ENCODE assay signal across 1 cellular context in the genomic region with DNA sequence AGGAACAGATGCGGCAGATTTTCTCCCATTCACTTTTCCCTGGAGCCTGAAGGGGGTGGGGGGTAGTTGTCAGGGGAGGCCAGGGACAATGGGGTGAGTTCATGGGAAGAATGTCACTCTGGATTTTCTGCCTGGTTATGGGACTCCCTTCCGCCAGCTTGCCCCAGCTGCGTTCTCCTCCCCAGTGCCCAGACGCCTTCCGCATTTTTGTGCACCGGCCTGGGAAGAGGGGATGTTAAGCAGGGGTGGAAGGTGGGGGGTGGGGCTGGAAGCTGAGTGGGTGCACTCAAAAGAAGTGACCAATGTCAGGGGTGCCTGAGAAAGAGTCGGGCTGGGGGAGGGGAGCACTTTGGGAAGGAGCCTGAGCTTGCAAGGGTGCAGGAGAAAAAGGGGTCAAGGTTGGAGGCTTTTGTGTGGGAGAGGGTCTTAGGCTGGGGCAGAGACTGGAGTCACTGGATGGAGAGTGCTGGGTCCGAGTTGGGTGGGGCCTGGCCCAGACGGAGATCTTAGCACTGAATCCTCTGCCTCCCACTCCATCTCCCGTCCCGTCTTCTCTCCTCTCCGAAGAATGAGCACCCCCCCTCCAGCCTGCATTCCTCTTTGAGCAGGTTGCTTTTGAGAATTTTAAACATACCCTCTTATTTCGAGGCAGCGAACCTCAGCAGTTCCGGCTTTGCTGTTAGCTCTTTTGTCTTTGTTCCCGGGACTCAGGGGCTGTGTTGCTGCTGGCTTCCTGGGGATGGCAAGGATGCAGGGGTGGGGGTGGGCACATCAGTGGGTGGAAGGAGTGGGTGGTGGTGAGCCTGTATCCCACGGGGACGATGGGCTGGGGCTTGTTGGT.
TF ChIP-seq lines count a peak whose summit lies in the region.

No MANE protein-coding gene starts in this region.

TF ChIP-seq in IMR-90, 13 proteins besides CTCF, POLR2A, EP300 and RAD21 (continued from another document):
- TF ChIP-seq, protein P1, sequence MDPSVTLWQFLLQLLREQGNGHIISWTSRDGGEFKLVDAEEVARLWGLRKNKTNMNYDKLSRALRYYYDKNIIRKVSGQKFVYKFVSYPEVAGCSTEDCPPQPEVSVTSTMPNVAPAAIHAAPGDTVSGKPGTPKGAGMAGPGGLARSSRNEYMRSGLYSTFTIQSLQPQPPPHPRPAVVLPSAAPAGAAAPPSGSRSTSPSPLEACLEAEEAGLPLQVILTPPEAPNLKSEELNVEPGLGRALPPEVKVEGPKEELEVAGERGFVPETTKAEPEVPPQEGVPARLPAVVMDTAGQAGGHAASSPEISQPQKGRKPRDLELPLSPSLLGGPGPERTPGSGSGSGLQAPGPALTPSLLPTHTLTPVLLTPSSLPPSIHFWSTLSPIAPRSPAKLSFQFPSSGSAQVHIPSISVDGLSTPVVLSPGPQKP (IDR thresholded peaks at IDR 0.05; ENCODE audit: borderline replicate concordance, low read depth, low read length): no peak
- TF ChIP-seq MAFK (IDR thresholded peaks at IDR 0.05; ENCODE audit: low read depth, low read length): no peak
- TF ChIP-seq MAZ (IDR thresholded peaks at IDR 0.05; ENCODE audit: borderline replicate concordance, low read depth, low read length): no peak
- TF ChIP-seq BHLHE40 (IDR thresholded peaks at IDR 0.05; ENCODE audit: low read depth, low read length): no peak
- TF ChIP-seq, protein P2, sequence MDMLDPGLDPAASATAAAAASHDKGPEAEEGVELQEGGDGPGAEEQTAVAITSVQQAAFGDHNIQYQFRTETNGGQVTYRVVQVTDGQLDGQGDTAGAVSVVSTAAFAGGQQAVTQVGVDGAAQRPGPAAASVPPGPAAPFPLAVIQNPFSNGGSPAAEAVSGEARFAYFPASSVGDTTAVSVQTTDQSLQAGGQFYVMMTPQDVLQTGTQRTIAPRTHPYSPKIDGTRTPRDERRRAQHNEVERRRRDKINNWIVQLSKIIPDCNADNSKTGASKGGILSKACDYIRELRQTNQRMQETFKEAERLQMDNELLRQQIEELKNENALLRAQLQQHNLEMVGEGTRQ (IDR thresholded peaks at IDR 0.05; ENCODE audit: low read depth, low read length): no peak
- no peak for TF ChIP-seq RCOR1 (IDR thresholded peaks at IDR 0.05; ENCODE audit: insufficient replicate concordance, low read length)
- TF ChIP-seq RFX5 (IDR thresholded peaks at IDR 0.05; ENCODE audit: low read depth, low read length): no peak
